Comparison of ENCODE assay signal across 29 cellular contexts in genomic region chr14:30581283-30581625, GRCh38.
"Had no signal": no experiment of that assay in that cellular context is flagged by ENCODE, and none has a peak within 500 bp of the region (broad histone marks: within the 10 kb centered on the region; RNA-seq: fewer than 3 reads in every experiment).

No MANE protein-coding gene starts in this region.

- H3K27me3 ChIP-seq: left lung, neural progenitor cell, neutrophil, right atrium auricular region, right lobe of liver, tibial nerve, upper lobe of left lung, vagina had no signal

- H3K9ac ChIP-seq: neural progenitor cell, parathyroid adenoma had no signal

- H3K36me3 ChIP-seq: lower lobe of right lung, neutrophil, right atrium auricular region, right lobe of liver, upper lobe of left lung, vagina had no signal

- H3K4me3 ChIP-seq: left lung, lower lobe of right lung, neural progenitor cell, psoas muscle, right atrium auricular region, right lobe of liver, smooth muscle cell, tibial nerve, upper lobe of left lung, vagina had no signal

- H3K4me1 Mint-ChIP-seq: nephron progenitor cell, neural progenitor cell had no signal

- H3K4me3 Mint-ChIP-seq: naive B cell; natural killer cell; nephron progenitor cell; neural progenitor cell; stimulated activated memory B cell treated with anti-CD40 and anti-IgM and Interleukin-4, amounts not matched to agents 10 μg/mL and 1 μg/mL and 100 μg/mL, for 72 hours; stimulated activated naive CD8-positive, alpha-beta T cell treated with anti-CD3 and anti-CD28 coated beads, Interleukin-15, amount 100 ng/mL, for 72 hours had no signal

- H3K4me1 ChIP-seq: left lung, lower lobe of right lung, neural progenitor cell, psoas muscle, right atrium auricular region, right lobe of liver, upper lobe of left lung had no signal

- H3K27ac ChIP-seq: left lung, lower lobe of right lung, neural progenitor cell, neutrophil, parathyroid adenoma, psoas muscle, right atrium auricular region, right lobe of liver, tibial nerve, upper lobe of left lung, vagina had no signal

- ATAC-seq: left cardiac atrium; left lung; lower lobe of right lung; natural killer cell; psoas muscle; right lobe of liver; stimulated activated memory B cell treated with anti-CD40 and anti-IgM and Interleukin-4, amounts not matched to agents 10 μg/mL and 1 μg/mL and 100 μg/mL, for 72 hours; stimulated activated naive CD8-positive, alpha-beta T cell treated with anti-CD3 and anti-CD28 coated beads, Interleukin-15, amount 100 ng/mL, for 72 hours had no signal

- H3K27ac Mint-ChIP-seq: naive B cell; nephron progenitor cell; neural progenitor cell; stimulated activated memory B cell treated with anti-CD40 and anti-IgM and Interleukin-4, amounts not matched to agents 10 μg/mL and 1 μg/mL and 100 μg/mL, for 72 hours; stimulated activated naive CD8-positive, alpha-beta T cell treated with anti-CD3 and anti-CD28 coated beads, Interleukin-15, amount 100 ng/mL, for 72 hours had no signal

- H3K9me3 Mint-ChIP-seq: natural killer cell had no signal

- H3K27me3 Mint-ChIP-seq: naive B cell; stimulated activated memory B cell treated with anti-CD40 and anti-IgM and Interleukin-4, amounts not matched to agents 10 μg/mL and 1 μg/mL and 100 μg/mL, for 72 hours; stimulated activated naive CD8-positive, alpha-beta T cell treated with anti-CD3 and anti-CD28 coated beads, Interleukin-15, amount 100 ng/mL, for 72 hours had no signal

- DNase-seq: hippocampal formation; kidney glomerular epithelial cell; left cardiac atrium; left lung; lower lobe of right lung; mammary epithelial cell; mesenchymal stem cell; naive B cell; natural killer cell; nephron progenitor cell; occipital lobe; psoas muscle; right lobe of liver; stimulated activated CD4-positive, alpha-beta T cell treated with anti-CD3 and anti-CD28 coated beads, Interleukin-1b, Interleukin-23, amount 100 ng/mL, for 48 hours; stimulated activated CD4-positive, alpha-beta T cell treated with anti-CD3 and anti-CD28 coated beads, Interleukin-2, amount 100 ng/mL, for 48 hours; stimulated activated CD4-positive, alpha-beta T cell treated with anti-CD3 and anti-CD28 coated beads, Interleukin-4, amount 100 ng/mL, for 4 hours; stimulated activated CD8-positive, alpha-beta memory T cell treated with anti-CD3 and anti-CD28 coated beads, Interleukin-4, amount 100 ng/mL, for 48 hours; stimulated activated naive CD4-positive, alpha-beta T cell treated with Interleukin-2 at 50 U/mL for 16 hours; stimulated activated naive CD8-positive, alpha-beta T cell treated with anti-CD3 and anti-CD28 coated beads, Interleukin-15, amount 100 ng/mL, for 72 hours; substantia nigra; upper lobe of left lung had no signal

- H3K9me3 ChIP-seq: neutrophil, psoas muscle, right lobe of liver, vagina had no signal
